ENCODE assay signal across 8 cellular contexts in genomic region chr2:130920417-130921030, GRCh38.
DNase-seq lines count a peak whose midpoint lies in the region; ATAC-seq, FAIRE-seq and TF ChIP-seq lines count a peak whose summit lies in the region.

No MANE protein-coding gene starts in this region.

- H3K79me2 ChIP-seq in K562 (ENCODE audit: control insufficient read depth, insufficient read depth, low read length) = no peaks in the 10 kb centered on the region

- H3K4me2 ChIP-seq in K562 (ENCODE audit: insufficient read depth, low read length) = no peak overlapping the region

- H3K4me3 ChIP-seq in K562 = no peak overlapping the region

- intact Hi-C loops in K562 (cut with micrococcal nuclease) = loop anchor here (1.0 kb wide), 1 partner anchor 123 kb away; no protein-coding TSS in a partner anchor

- no peaks in the 10 kb centered on the region for H4K20me1 ChIP-seq in K562 (replicated peaks; ENCODE audit: control insufficient read depth, insufficient read depth, low read length)

- H3K9me3 ChIP-seq in K562 (replicated peaks; ENCODE audit: control insufficient read depth, insufficient read depth, low read depth, low read length) = no peaks in the 10 kb centered on the region

- ATAC-seq in K562 = peak; percentile 87
- no peak for ATAC-seq in HG02588 (IDR thresholded peaks at IDR 0.05; ENCODE audit: unreplicated experiment)
- ATAC-seq in HG02623 (IDR thresholded peaks at IDR 0.05; ENCODE audit: unreplicated experiment) = no peak

- no peak overlapping the region for H2AFZ ChIP-seq in K562 (ENCODE audit: low read depth, low read length)

- no peak for TF ChIP-seq POLR2A in K562 (conservative IDR thresholded peaks at IDR 0.05)

- TF ChIP-seq CTCF in GM10266 (IDR thresholded peaks at IDR 0.05; ENCODE audit: control insufficient read depth, insufficient read depth, low read depth, missing control alignments) (peak; percentile 84), K562 (IDR thresholded peaks at IDR 0.05 in 2 of 3, conservative IDR thresholded peaks at IDR 0.05 in 1 of 3; ENCODE audit: insufficient read depth in 2 of 3, low read depth in 1 of 3, low read length in 3 of 3) (peak; percentile 80 to 82 (median 82))

- H3K4me1 ChIP-seq in K562 (replicated peaks in 1 of 2; ENCODE audit: control insufficient read depth in 2 of 2, insufficient read depth in 2 of 2, low read length in 2 of 2) = 0 out of 5 replicates have a peak, but pooled peaks cover 0 to 3% of the 10 kb centered on the region in 2 experiments

- no peaks in the 10 kb centered on the region for H3K9me1 ChIP-seq in K562 (ENCODE audit: control insufficient read depth, insufficient read depth, low read length)

- 0% methylated on average over 6 of the region's 6 CpGs for WGBS in K562 (ENCODE audit: insufficient coverage, low coverage, missing lambda C conversion rate)

- in situ Hi-C loops in K562 (cut with MboI) = no loop called here

- CTCF ChIA-PET in K562 (lab: Yijun Ruan, JAX; ENCODE audit: low intra/inter-chr PET ratio) = interaction anchor here (1.8 kb wide), 1 partner anchor 123 kb away, joined by 18 read pairs; no protein-coding TSS in a partner anchor

- peak; percentile 91 for FAIRE-seq in K562 (lab: Jason Lieb, UNC)

- TF ChIP-seq RAD21 in K562 (CRISPR knock-in tag; conservative IDR thresholded peaks at IDR 0.05 in 1 of 2, IDR thresholded peaks at IDR 0.05 in 1 of 2) = peak; percentile 48 to 78; a peak in 3 of 4 replicates

- H3K9ac ChIP-seq in K562 (ENCODE audit: insufficient read depth in 1 of 2, low read depth in 2 of 2, low read length in 2 of 2) = no peak overlapping the region

- peak; percentile 78 for DNase-seq in GM10266 (ENCODE audit: extremely low spot score)
- peak; percentile 62 to 82 (median 70) for DNase-seq in NCI-H1417 (lab: John Stamatoyannopoulos, UW)
- DNase-seq in T-helper 9 cell = peak; percentile 58
- DNase-seq in K562 (ENCODE audit: extremely low read depth in 1 of 4, low spot score in 3 of 4) = peak; percentile 67 to 75 (median 72)
- peak; percentile 69 for DNase-seq in iPS DF 4.7 (ENCODE audit: extremely low read depth, low spot score)
- peak; percentile 55 for DNase-seq in stimulated activated CD4-positive, alpha-beta T cell treated with anti-CD3 and anti-CD28 coated beads, Interleukin-12 subunit alpha, Interleukin-12 subunit beta, amount 100 ng/mL, for 4 hours

- peaks cover 16 to 36% of the 10 kb centered on the region in 2 experiments; a peak in 4 of 5 replicates for H3K27me3 ChIP-seq in K562 (ENCODE audit: control insufficient read depth in 2 of 2, insufficient read depth in 2 of 2, low read length in 2 of 2)

- no TSS peak for BruUV-seq in K562 (replicated peaks; lab: Mats Ljungman, UMichigan)

- POLR2A ChIA-PET in K562 (lab: Yijun Ruan, JAX) = no interaction called here

- no peak for TF ChIP-seq EP300 in K562 (IDR thresholded peaks at IDR 0.05; ENCODE audit: low read length)

- H3K27ac ChIP-seq in K562 (ENCODE audit: extremely low read depth, low read depth, low read length) = no peak overlapping the region

- H3K36me3 ChIP-seq in K562 (ENCODE audit: control insufficient read depth, insufficient read depth, low read length) = no peaks in the 10 kb centered on the region

TF ChIP-seq in K562, 482 proteins besides CTCF, POLR2A, EP300 and RAD21 (continues in another document):
- no peak for TF ChIP-seq ARHGAP35 (IDR thresholded peaks at IDR 0.05; ENCODE audit: partially characterized antibody)
- no peak for TF ChIP-seq DIDO1 (tag; IDR thresholded peaks at IDR 0.05; ENCODE audit: low read depth)
- TF ChIP-seq ZNF24 (IDR thresholded peaks at IDR 0.05) = 0 out of 2 replicates have a peak, but pooled peaks have one; percentile 44
- TF ChIP-seq TFE3 (CRISPR knock-in tag; IDR thresholded peaks at IDR 0.05) = no peak
- TF ChIP-seq ZKSCAN8 (CRISPR knock-in tag; IDR thresholded peaks at IDR 0.05) = no peak
- no peak for TF ChIP-seq ZNF197 (CRISPR knock-in tag; IDR thresholded peaks at IDR 0.05; ENCODE audit: low read depth)
- no peak for TF ChIP-seq ZNF740 (CRISPR knock-in tag; IDR thresholded peaks at IDR 0.05)
- TF ChIP-seq ZNF740 (tag; IDR thresholded peaks at IDR 0.05) = no peak
- peak; percentile 78 for TF ChIP-seq SMC3 (conservative IDR thresholded peaks at IDR 0.05; ENCODE audit: insufficient read depth, low read depth, low read length)
- no peak for TF ChIP-seq ZNF431 (CRISPR knock-in tag; IDR thresholded peaks at IDR 0.05)
- TF ChIP-seq RBM39 (optimal IDR thresholded peaks at IDR 0.05; ENCODE audit: low read depth, low read length) = no peak
- TF ChIP-seq MECOM (CRISPR knock-in tag; IDR thresholded peaks at IDR 0.05) = no peak
- no peak for TF ChIP-seq E2F4 (CRISPR knock-in tag; IDR thresholded peaks at IDR 0.05; ENCODE audit: low read depth)
- no peak for TF ChIP-seq E2F1 (CRISPR knock-in tag; IDR thresholded peaks at IDR 0.05)
- TF ChIP-seq CBX2 (IDR thresholded peaks at IDR 0.05; ENCODE audit: insufficient read depth, low read length, poor library complexity, severe bottlenecking) = no peak
- TF ChIP-seq ZBTB8A (IDR thresholded peaks at IDR 0.05; ENCODE audit: partially characterized antibody) = no peak
- TF ChIP-seq MLX (CRISPR knock-in tag; conservative IDR thresholded peaks at IDR 0.05) = no peak
- TF ChIP-seq KDM1A (IDR thresholded peaks at IDR 0.05) = no peak
- no peak for TF ChIP-seq ELF2 (CRISPR knock-in tag; IDR thresholded peaks at IDR 0.05)
- no peak for TF ChIP-seq ZNF12 (CRISPR knock-in tag; IDR thresholded peaks at IDR 0.05)
- no peak for TF ChIP-seq SMARCE1 (IDR thresholded peaks at IDR 0.05)
- TF ChIP-seq USF2 (CRISPR knock-in tag; IDR thresholded peaks at IDR 0.05) = no peak
- TF ChIP-seq E2F5 (CRISPR knock-in tag; IDR thresholded peaks at IDR 0.05) = no peak
- no peak for TF ChIP-seq RFX1 (IDR thresholded peaks at IDR 0.05)
- no peak for TF ChIP-seq ZNF445 (CRISPR knock-in tag; IDR thresholded peaks at IDR 0.05; ENCODE audit: low read depth)
